Comparison of ENCODE assay signal across 8 cellular contexts in the genomic region with DNA sequence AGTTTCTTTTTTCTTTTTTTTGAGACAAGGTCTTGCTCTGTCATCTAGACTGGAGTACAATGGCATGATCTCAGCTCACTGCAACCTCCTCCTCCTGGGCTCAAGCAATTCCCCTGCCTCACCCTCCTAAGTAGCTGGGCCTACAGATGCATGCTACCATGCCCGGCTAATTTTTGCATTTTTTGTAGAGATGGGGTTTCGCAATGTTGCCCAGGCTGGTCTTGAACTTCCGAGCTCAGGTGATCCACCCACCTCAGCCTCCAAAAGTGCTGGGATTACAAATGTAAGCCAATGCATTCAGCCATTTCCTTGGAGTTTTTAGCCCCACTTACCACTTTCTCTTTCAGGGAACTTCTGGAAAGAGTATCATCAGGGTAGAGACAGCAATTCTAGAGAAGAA.
"Had no signal": no experiment of that assay in that cellular context is flagged by ENCODE, and none has a peak within 500 bp of the region (broad histone marks: within the 10 kb centered on the region; RNA-seq: fewer than 3 reads in every experiment).

No MANE protein-coding gene starts in this region.

- DNase-seq: GDM1, GF-D8 had no signal

- ATAC-seq: GM12878 had no signal

- H3K4me3 ChIP-seq: GM12878 had no signal

- FAIRE-seq: G401.6, GM12878, GM12891, GM12892, GM18507, GM19239 had no signal
